Comparison of ENCODE assay signal across 25 cellular contexts in genomic region chr15:87578776-87579175, GRCh38.
DNase-seq lines count a peak whose midpoint lies in the region; ATAC-seq, FAIRE-seq and TF ChIP-seq lines count a peak whose summit lies in the region.
"Had no signal": no experiment of that assay in that cellular context is flagged by ENCODE, and none has a peak within 500 bp of the region (broad histone marks: within the 10 kb centered on the region; RNA-seq: fewer than 3 reads in every experiment).

No MANE protein-coding gene starts in this region.

- no peak overlapping the region for H3K4me3 ChIP-seq in PC-3 (ENCODE audit: low read length)
- no peak overlapping the region for H3K4me3 ChIP-seq in kidney (ENCODE audit: low read length in 2 of 2)
- H3K4me3 ChIP-seq: A549, GM23248 had no signal

- ATAC-seq in PC-3: no peak
- ATAC-seq: A549; CD8-positive, alpha-beta T cell had no signal

- H3K9me2 ChIP-seq in PC-3 (replicated peaks; ENCODE audit: low read length): no peaks in the 10 kb centered on the region

- H3K4me1 ChIP-seq in PC-3 (ENCODE audit: insufficient read depth, low read length) (peaks cover 18% of the 10 kb centered on the region), kidney (ENCODE audit: control insufficient read depth in 1 of 2, insufficient read depth in 1 of 2, low read depth in 1 of 2, low read length in 2 of 2) (no peaks in the 10 kb centered on the region)
- H3K4me1 ChIP-seq: A549, Caco-2 had no signal

- H3K9me3 ChIP-seq in PC-3 (ENCODE audit: low read length) (no peaks in the 10 kb centered on the region), kidney (ENCODE audit: control insufficient read depth in 1 of 2, low read length in 2 of 2) (no peaks in the 10 kb centered on the region)
- H3K9me3 ChIP-seq: A549, Caco-2 had no signal

- CTCF ChIA-PET in PC-3 (lab: Charles Lee): no interaction called here

- no TSS peak for BruUV-seq in PC-3 (replicated peaks; lab: Mats Ljungman, UMichigan)

- POLR2A ChIA-PET in PC-3 (lab: Charles Lee; ENCODE audit: unreplicated experiment): no interaction called here

- no peaks in the 10 kb centered on the region for H4K20me1 ChIP-seq in PC-3 (ENCODE audit: low read length)

- no peaks in the 10 kb centered on the region for H3F3A ChIP-seq in PC-3 (ENCODE audit: low read length, unreplicated experiment)

- H3K27ac ChIP-seq in PC-3 (ENCODE audit: low read length): peak overlapping the region; percentile 79
- H3K27ac ChIP-seq in epithelial cell of prostate: peak overlapping the region; percentile 16
- no peak overlapping the region for H3K27ac ChIP-seq in kidney (ENCODE audit: low read depth in 2 of 2, low read length in 2 of 2)
- H3K27ac ChIP-seq: A549, C4-2B, GM23248 had no signal

- H3K9ac ChIP-seq in PC-3 (ENCODE audit: low read length): no peak overlapping the region
- no peak overlapping the region for H3K9ac ChIP-seq in kidney (ENCODE audit: low read length in 2 of 2)
- H3K9ac ChIP-seq: GM23248 had no signal

- no peaks in the 10 kb centered on the region for H3K27me3 ChIP-seq in PC-3 (ENCODE audit: low read length)

- intact Hi-C loops in PC-3 (cut with micrococcal nuclease) (no loop called here), kidney (cut with DNase I) (no loop called here)

- peak; percentile 17 for DNase-seq in Ammon's horn (ENCODE audit: low spot score)
- DNase-seq in PC-3: peak; percentile 51
- DNase-seq in epithelial cell of prostate (ENCODE audit: low read depth, low spot score): no peak
- DNase-seq in nucleus accumbens (lab: John Stamatoyannopoulos, UW): peak in 29 of 56 donors; percentile 2 to 67 (median 23)
- no peak for DNase-seq in NOMO-1 treated with dmso at 0.1 percent for 144 hours (lab: John Stamatoyannopoulos, UW; ENCODE audit: unreplicated experiment)
- no peak for DNase-seq in kidney
- DNase-seq in HT-29 (ENCODE audit: low spot score): no peak
- DNase-seq: 8988T; ACHN; AML-193; Caco-2; CD4-positive, CD25-positive, alpha-beta regulatory T cell; CD8-positive, alpha-beta T cell; DMS 273 treated with DMSO at 0.1 percent for 48 hours; DMS79; GF-D8; GM23248; H7; HCEC 1CT had no signal

- H2AFZ ChIP-seq in PC-3 (ENCODE audit: low read length): no peak overlapping the region
- H2AFZ ChIP-seq: GM23248 had no signal

- H3K36me3 ChIP-seq in PC-3 (ENCODE audit: low read depth, low read length) (no peaks in the 10 kb centered on the region), kidney (ENCODE audit: control insufficient read depth in 1 of 2, insufficient read depth in 2 of 2, low read length in 2 of 2) (no peaks in the 10 kb centered on the region)

- H3K79me2 ChIP-seq in PC-3 (ENCODE audit: low read length): no peaks in the 10 kb centered on the region

- FAIRE-seq in kidney (lab: Jason Lieb, UNC): no peak
- FAIRE-seq: A549, D721Med, GM12891, GM18507, H1 had no signal

- H3K4me2 ChIP-seq in PC-3 (ENCODE audit: low read length): peak overlapping the region; percentile 40
- H3K4me2 ChIP-seq: A549 had no signal

- TF ChIP-seq CTCF in PC-3 (conservative IDR thresholded peaks at IDR 0.05; ENCODE audit: low read depth, low read length) (no peak), kidney (IDR thresholded peaks at IDR 0.05; ENCODE audit: borderline replicate concordance, extremely low read depth, insufficient read depth) (no peak)

Comparison
In these comparisons a context has a peak if more than half of its experiments do, and no peak if none do; other contexts are left out.
1. DNase-seq: peak in Ammon's horn (single experiment), PC-3 (single experiment) and nucleus accumbens (29 of 56); none in epithelial cell of prostate (single experiment), NOMO-1 treated with dmso at 0.1 percent for 144 hours (single experiment), kidney (single experiment) and HT-29 (single experiment).
2. H3K27ac ChIP-seq: peak in PC-3 (single experiment) and epithelial cell of prostate (single experiment); none in kidney (0 of 2).